Comparison of ENCODE assay signal across 12 cellular contexts in the genomic region with DNA sequence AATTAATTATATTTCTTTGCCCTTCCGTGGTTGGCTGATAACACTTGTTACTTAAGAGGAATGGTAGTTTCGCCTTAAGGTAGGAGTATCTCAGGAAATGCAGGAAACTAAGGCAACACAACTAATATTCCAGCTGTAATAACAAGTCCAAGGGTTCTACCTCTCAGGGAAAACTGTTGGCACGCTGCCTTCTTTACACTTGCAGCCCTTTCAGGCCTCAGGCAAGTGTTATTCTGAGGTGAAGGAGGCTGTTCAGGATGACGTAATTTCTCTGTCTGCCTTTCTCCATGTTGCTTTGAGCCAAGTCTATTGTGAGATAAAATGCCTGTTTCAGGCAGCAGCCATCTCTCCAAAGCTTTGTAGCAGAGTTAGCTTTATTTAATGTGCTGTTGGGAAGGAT. TPM values are rescaled to one million over a fixed set of nuclear protein-coding genes. Genes with fewer than 3 reads are reported as not detected.
A peak's percentile ranks its signal among the peaks of the same experiment; 100 is the strongest.
DNase-seq lines count a peak whose midpoint lies in the region; ATAC-seq and TF ChIP-seq lines count a peak whose summit lies in the region.
"Had no signal": no experiment of that assay in that cellular context is flagged by ENCODE, and none has a peak within 500 bp of the region (broad histone marks: within the 10 kb centered on the region; RNA-seq: fewer than 3 reads in every experiment).

No MANE protein-coding gene starts in this region.

- H3K36me3 Mint-ChIP-seq in WTC11: peaks cover 54% of the 10 kb centered on the region
- H3K36me3 Mint-ChIP-seq in activated CD4-positive, alpha-beta memory T cell treated with anti-CD3 and anti-CD28 coated beads, Interleukin-2, amount 10 ng/mL, durations not matched to agents 7 days and 5 days (ENCODE audit: low read depth): no peaks in the 10 kb centered on the region

- H3K9me3 ChIP-seq in heart left ventricle: peaks cover 0 to 3% (median 0%) of the 10 kb centered on the region in 12 donors
- no peaks in the 10 kb centered on the region for H3K9me3 ChIP-seq in testis

- H3K4me3 Mint-ChIP-seq in WTC11: no peak overlapping the region
- H3K4me3 Mint-ChIP-seq in activated CD4-positive, alpha-beta memory T cell treated with anti-CD3 and anti-CD28 coated beads, Interleukin-2, amount 10 ng/mL, durations not matched to agents 7 days and 5 days: no peak overlapping the region
- H3K4me3 Mint-ChIP-seq: stimulated activated naive CD8-positive, alpha-beta T cell treated with anti-CD3 and anti-CD28 coated beads, Interleukin-15, amount 100 ng/mL, for 72 hours had no signal

- H3K9ac ChIP-seq in KMS-11: no peak overlapping the region

- H4K20me1 ChIP-seq in KMS-11 (ENCODE audit: insufficient read depth): no peaks in the 10 kb centered on the region

- no peak for TF ChIP-seq CTCF in KMS-11 (conservative IDR thresholded peaks at IDR 0.05; ENCODE audit: low read depth, low read length)
- TF ChIP-seq CTCF in WTC11 (IDR thresholded peaks at IDR 0.05): no peak
- no peak for TF ChIP-seq CTCF in heart left ventricle (IDR thresholded peaks at IDR 0.05)
- TF ChIP-seq CTCF in testis (IDR thresholded peaks at IDR 0.05): no peak

- CTCF ChIA-PET in WTC11 (lab: Charles Lee): interaction anchor here (1.1 to 1.3 kb wide), 2 partner anchors 18 to 35 kb away, joined by 3 read pairs; no protein-coding TSS in a partner anchor
- CTCF ChIA-PET in activated CD4-positive, alpha-beta memory T cell treated with anti-CD3 and anti-CD28 coated beads, Interleukin-2, amount 10 ng/mL, durations not matched to agents 7 days and 5 days (lab: Charles Lee): no interaction called here

- no peak; the same call in 1 of the 2 replicates for ATAC-seq in WTC11
- peak in 3 of 4 donors; percentile 90 to 93 (median 91) for ATAC-seq in heart left ventricle
- no peak for ATAC-seq in HG03196 (IDR thresholded peaks at IDR 0.05; ENCODE audit: unreplicated experiment)
- ATAC-seq: HCT116; stimulated activated naive CD8-positive, alpha-beta T cell treated with anti-CD3 and anti-CD28 coated beads, Interleukin-15, amount 100 ng/mL, for 72 hours had no signal

- H3K9me3 Mint-ChIP-seq in WTC11: peaks cover 19% of the 10 kb centered on the region
- H3K9me3 Mint-ChIP-seq in activated CD4-positive, alpha-beta memory T cell treated with anti-CD3 and anti-CD28 coated beads, Interleukin-2, amount 10 ng/mL, durations not matched to agents 7 days and 5 days: no peaks in the 10 kb centered on the region

- POLR2A ChIA-PET in WTC11 (lab: Charles Lee): no interaction called here
- POLR2A ChIA-PET in activated CD4-positive, alpha-beta memory T cell treated with anti-CD3 and anti-CD28 coated beads, Interleukin-2, amount 10 ng/mL, durations not matched to agents 7 days and 5 days (lab: Charles Lee): no interaction called here

- H3K27ac Mint-ChIP-seq in WTC11: peak overlapping the region; percentile 5; the same call in 1 of the 2 replicates
- no peak overlapping the region for H3K27ac Mint-ChIP-seq in activated CD4-positive, alpha-beta memory T cell treated with anti-CD3 and anti-CD28 coated beads, Interleukin-2, amount 10 ng/mL, durations not matched to agents 7 days and 5 days
- H3K27ac Mint-ChIP-seq: stimulated activated naive CD8-positive, alpha-beta T cell treated with anti-CD3 and anti-CD28 coated beads, Interleukin-15, amount 100 ng/mL, for 72 hours had no signal

- H3K27me3 ChIP-seq in KMS-11 (ENCODE audit: insufficient read depth, low read depth): no peaks in the 10 kb centered on the region
- H3K27me3 ChIP-seq in heart left ventricle: no peaks in the 10 kb centered on the region
- no peaks in the 10 kb centered on the region for H3K27me3 ChIP-seq in testis

- 9 to 36% (median 32%) methylated on average over 4 of the region's 4 CpGs for WGBS in heart left ventricle, 4 donors
- 32 to 47% methylated on average over 4 of the region's 4 CpGs for WGBS in testis, 2 donors

- intact Hi-C loops in heart left ventricle (cut with DNase I): no loop called here
- intact Hi-C loops in testis (cut with DNase I; ENCODE audit: low total_unique reads): no loop called here

- no peak overlapping the region for H2AFZ ChIP-seq in KMS-11 (ENCODE audit: low read depth)

- H3K4me2 ChIP-seq in KMS-11: 0 out of 2 replicates have a peak overlapping the region, but pooled peaks have one; percentile 31

- H3K27ac ChIP-seq in KMS-11: no peak overlapping the region
- peak overlapping the region in 7 of 12 donors; percentile 18 to 48 (median 27) for H3K27ac ChIP-seq in heart left ventricle
- H3K27ac ChIP-seq in testis: peak overlapping the region in 1 of 2 donors; percentile 38

- no peaks in the 10 kb centered on the region for H3K79me2 ChIP-seq in KMS-11 (ENCODE audit: insufficient read depth, low read depth)

- H3K4me1 ChIP-seq in KMS-11 (ENCODE audit: low read depth, poor library complexity, severe bottlenecking) (peaks cover 8% of the 10 kb centered on the region), heart left ventricle (peaks cover 0 to 24% (median 11%) of the 10 kb centered on the region in 12 donors), testis (peaks cover 7% of the 10 kb centered on the region)

- H3K4me3 ChIP-seq in KMS-11 (IDR thresholded peaks at IDR 0.05; ENCODE audit: insufficient read depth, low read depth, low read length) (no peak overlapping the region), heart left ventricle (no peak overlapping the region), testis (no peak overlapping the region)

- TF ChIP-seq POLR2A in heart left ventricle (IDR thresholded peaks at IDR 0.05) (no peak), testis (IDR thresholded peaks at IDR 0.05) (no peak)

- DNase-seq in WTC11 (ENCODE audit: low spot score) (no peak), heart left ventricle (peak in 4 of 5 donors; percentile 57 to 75 (median 66)), testis (peak; percentile 14), NCI-H146 (lab: John Stamatoyannopoulos, UW) (no peak)
- DNase-seq in activated CD4-positive, alpha-beta memory T cell treated with anti-CD3 and anti-CD28 coated beads, Interleukin-2, amount 10 ng/mL, durations not matched to agents 7 days and 5 days: no peak
- DNase-seq in activated CD8-positive, alpha-beta memory T cell treated with anti-CD3 and anti-CD28 coated beads for 24 hours: no peak
- DNase-seq: glutamatergic neuron; KG1; stimulated activated naive CD8-positive, alpha-beta T cell treated with anti-CD3 and anti-CD28 coated beads, Interleukin-15, amount 100 ng/mL, for 72 hours had no signal

- H3K4me1 Mint-ChIP-seq in WTC11: no peaks in the 10 kb centered on the region
- H3K4me1 Mint-ChIP-seq in activated CD4-positive, alpha-beta memory T cell treated with anti-CD3 and anti-CD28 coated beads, Interleukin-2, amount 10 ng/mL, durations not matched to agents 7 days and 5 days: no peaks in the 10 kb centered on the region
- H3K4me1 Mint-ChIP-seq: stimulated activated naive CD8-positive, alpha-beta T cell treated with anti-CD3 and anti-CD28 coated beads, Interleukin-15, amount 100 ng/mL, for 72 hours had no signal

- no peaks in the 10 kb centered on the region for H3K27me3 Mint-ChIP-seq in WTC11 (ENCODE audit: low read depth)
- H3K27me3 Mint-ChIP-seq in activated CD4-positive, alpha-beta memory T cell treated with anti-CD3 and anti-CD28 coated beads, Interleukin-2, amount 10 ng/mL, durations not matched to agents 7 days and 5 days: peaks cover 3% of the 10 kb centered on the region

- H3K36me3 ChIP-seq in KMS-11 (ENCODE audit: insufficient read depth) (no peaks in the 10 kb centered on the region), heart left ventricle (peaks cover 0 to 15% (median 0%) of the 10 kb centered on the region in 9 donors), testis (ENCODE audit: low read depth, missing control alignments) (no peaks in the 10 kb centered on the region)

TF ChIP-seq in WTC11, 78 proteins besides CTCF, POLR2A, EP300 and RAD21:
- no peak for TF ChIP-seq CREB1 (CRISPR knock-in tag; IDR thresholded peaks at IDR 0.05)
- no peak for TF ChIP-seq ZNF396 (CRISPR knock-in tag; IDR thresholded peaks at IDR 0.05; ENCODE audit: borderline replicate concordance)
- no peak for TF ChIP-seq OVOL2 (CRISPR knock-in tag; IDR thresholded peaks at IDR 0.05; ENCODE audit: borderline replicate concordance)

RNA-seq across cellular contexts. Expression of gene VCAN, which starts 38.0 kb away (rescaled TPM):
- total RNA-seq in WTC11 (2021) (275 to 286 TPM (median 276 TPM) in 3 replicates), heart left ventricle (100 to 1,000 TPM in 1 of 9 donors, 10 to 100 TPM in 8; 11.6 to 121 (median 29.5) TPM), testis (10 to 100 TPM; 15.7 to 23.4 TPM)
- polyA plus RNA-seq in heart left ventricle (10 to 100 TPM in 1 of 2 donors, 1 to 10 TPM in 1; 4.8 to 24.3 TPM), testis (ENCODE audit: insufficient read depth, low read depth, low replicate concordance) (22.8 TPM)
- total RNA-seq in activated CD4-positive, alpha-beta memory T cell treated with anti-CD3 and anti-CD28 coated beads, Interleukin-2, amount 10 ng/mL, durations not matched to agents 7 days and 5 days: under 1 TPM; 0.08 to 0.20 TPM

Comparison
In these comparisons a context has a peak if more than half of its experiments do, and no peak if none do; other contexts are left out.
1. ATAC-seq: peak in heart left ventricle (3 of 4); none in WTC11 (single experiment) and HG03196 (single experiment).
2. DNase-seq: peak in heart left ventricle (4 of 5) and testis (single experiment); none in WTC11 (single experiment), activated CD4-positive, alpha-beta memory T cell treated with anti-CD3 and anti-CD28 coated beads, Interleukin-2, amount 10 ng/mL, durations not matched to agents 7 days and 5 days (single experiment), NCI-H146 (single experiment) and activated CD8-positive, alpha-beta memory T cell treated with anti-CD3 and anti-CD28 coated beads for 24 hours (single experiment).
3. RNA of gene VCAN, which starts 38.0 kb away (total RNA-seq): 275 to 286 TPM in WTC11, 11.6 to 121 TPM in heart left ventricle and 15.7 to 23.4 TPM in testis; 0.08 to 0.20 TPM in activated CD4-positive, alpha-beta memory T cell treated with anti-CD3 and anti-CD28 coated beads, Interleukin-2, amount 10 ng/mL, durations not matched to agents 7 days and 5 days; every median in the first group is over 10 times any median in the second.